ENCODE assay signal across 16 cellular contexts in the genomic region with DNA sequence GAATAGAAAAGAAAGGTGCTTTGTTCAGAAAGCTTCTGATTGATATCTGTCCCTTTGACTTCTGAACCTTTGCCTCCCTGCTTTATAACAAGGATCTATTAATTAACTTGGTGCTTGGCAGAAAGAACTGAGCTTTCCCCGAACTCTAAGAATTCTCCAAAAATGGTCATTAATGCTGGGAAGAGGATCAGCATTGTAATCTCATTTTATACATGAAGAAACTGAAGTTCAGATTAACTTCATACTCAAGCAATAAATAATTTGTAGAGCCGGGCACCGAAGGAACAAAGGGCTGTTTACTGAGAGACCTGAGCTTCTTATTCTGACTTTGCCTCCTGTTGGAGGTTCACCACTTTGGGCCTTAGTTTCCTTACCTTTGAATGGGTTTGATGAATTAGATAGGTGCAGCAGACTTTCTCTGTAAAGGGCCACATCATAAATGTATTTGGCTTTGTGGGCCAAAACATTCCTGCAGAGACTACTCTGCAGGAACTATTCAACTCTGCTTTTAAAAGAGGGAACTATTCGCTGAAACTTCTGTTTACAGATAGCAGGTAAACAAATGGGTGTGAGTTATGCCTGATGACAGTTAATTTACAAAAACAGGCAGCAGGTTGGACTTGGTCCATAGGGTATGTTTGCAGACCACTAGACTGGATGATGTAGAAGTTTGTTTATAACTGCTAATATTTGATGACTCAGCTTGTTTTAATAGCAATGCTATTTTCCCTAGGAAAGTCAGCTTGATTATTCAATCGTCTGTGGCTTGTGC.
DNase-seq lines count a peak whose midpoint lies in the region; ATAC-seq and TF ChIP-seq lines count a peak whose summit lies in the region.
"Had no signal": no experiment of that assay in that cellular context is flagged by ENCODE, and none has a peak within 500 bp of the region (broad histone marks: within the 10 kb centered on the region; RNA-seq: fewer than 3 reads in every experiment).

No MANE protein-coding gene starts in this region.

- TF ChIP-seq POLR2A in thyroid gland (IDR thresholded peaks at IDR 0.05), result no peak

- H3K27ac ChIP-seq in Panc1 (ENCODE audit: low read length) (peak overlapping the region; percentile 53; the same call in 1 of the 2 replicates), thyroid gland (peak overlapping the region; percentile 40 to 57 (median 47))
- H3K27ac ChIP-seq: right atrium auricular region had no signal

- H3K4me1 ChIP-seq in Panc1 (ENCODE audit: control insufficient read depth, insufficient read depth, low read length) (peaks cover 25% of the 10 kb centered on the region), thyroid gland (peaks cover 39 to 52% of the 10 kb centered on the region in 2 donors)
- H3K4me1 ChIP-seq: right atrium auricular region had no signal

- no TSS peak for BruUV-seq in Panc1 (replicated peaks; lab: Mats Ljungman, UMichigan)

- intact Hi-C loops in Panc1 (cut with micrococcal nuclease; ENCODE audit: unreplicated experiment) (no loop called here), left colon (cut with DNase I, micrococcal nuclease) (no loop called here), thyroid gland (cut with DNase I) (no loop called here)

- WGBS in thyroid gland, 2 donors, result 53 to 61% methylated on average over 5 of the region's 5 CpGs

- H3K9me3 ChIP-seq in Panc1 (ENCODE audit: control insufficient read depth, insufficient read depth, low read depth, low read length), result no peaks in the 10 kb centered on the region
- no peaks in the 10 kb centered on the region for H3K9me3 ChIP-seq in thyroid gland
- H3K9me3 ChIP-seq: Caco-2, right atrium auricular region, upper lobe of right lung had no signal

- ATAC-seq in Panc1 (no peak), left colon (peak; percentile 20), HG03175 (IDR thresholded peaks at IDR 0.05; ENCODE audit: unreplicated experiment) (no peak), GM21367 (IDR thresholded peaks at IDR 0.05; ENCODE audit: unreplicated experiment) (no peak)

- TF ChIP-seq CTCF in Panc1 (IDR thresholded peaks at IDR 0.05) (no peak), thyroid gland (IDR thresholded peaks at IDR 0.05) (no peak)

- DNase-seq in NCI-H1092 treated with DMSO at 0.1 percent for 48 hours (lab: John Stamatoyannopoulos, UW) (peak; percentile 12), NCI-H1092 (lab: John Stamatoyannopoulos, UW) (no peak), Panc1 (ENCODE audit: low read depth, low spot score) (no peak), left colon (no peak), thyroid gland (no peak), retina (no peak)
- DNase-seq: activated CD4-positive, CD25-positive, alpha-beta regulatory T cell; activated CD8-positive, alpha-beta memory T cell treated with anti-CD3 and anti-CD28 coated beads, Interleukin-2, amount 50 U/mL, for 4 hours; activated naive CD4-positive, alpha-beta T cell; Caco-2; NCI-H1048; RPMI8226; upper lobe of right lung had no signal

- in situ Hi-C loops in Panc1 (cut with HindIII; ENCODE audit: low pct_unique_long_range_greater_than_20kb, low sequenced_read_pairs), result no loop called here

- CTCF ChIA-PET in Panc1 (lab: Charles Lee), result no interaction called here

- H3K36me3 ChIP-seq in Panc1 (ENCODE audit: control insufficient read depth, insufficient read depth, low read length) (no peaks in the 10 kb centered on the region), thyroid gland (no peaks in the 10 kb centered on the region)
- H3K36me3 ChIP-seq: right atrium auricular region, upper lobe of right lung had no signal

- no peaks in the 10 kb centered on the region for H3K27me3 ChIP-seq in Panc1 (ENCODE audit: control insufficient read depth, insufficient read depth, low read length)
- H3K27me3 ChIP-seq in thyroid gland, result no peaks in the 10 kb centered on the region
- H3K27me3 ChIP-seq: right atrium auricular region, upper lobe of right lung had no signal

- H3K4me3 ChIP-seq in Panc1 (ENCODE audit: low read depth in 2 of 2, low read length in 2 of 2) (no peak overlapping the region), thyroid gland (replicated peaks in 1 of 3) (no peak overlapping the region)
- H3K4me3 ChIP-seq: right atrium auricular region, upper lobe of right lung had no signal

- POLR2A ChIA-PET in Panc1 (lab: Charles Lee), result no interaction called here
